ENCODE assay signal across 1 cellular context in the genomic region with DNA sequence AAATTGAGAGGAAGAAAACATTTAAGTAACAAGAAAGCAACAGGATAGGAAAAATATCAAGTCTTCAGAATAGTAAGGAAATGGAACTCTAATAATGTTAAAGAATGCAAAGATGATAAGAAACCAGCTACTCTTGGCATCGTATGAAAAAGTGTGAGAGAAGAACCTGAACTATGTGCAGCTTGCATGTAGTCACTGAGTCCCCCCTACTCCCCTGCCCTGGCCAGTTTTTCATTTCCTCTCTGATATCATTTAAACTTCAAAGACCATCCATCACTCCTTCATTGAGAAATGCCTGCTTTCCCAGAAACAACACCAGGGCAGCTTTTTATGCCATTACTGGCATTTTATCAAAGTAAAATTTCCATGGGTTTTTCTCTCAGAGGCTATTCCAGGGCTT.
TF ChIP-seq lines count a peak whose summit lies in the region.

No MANE protein-coding gene starts in this region.

TF ChIP-seq in IMR-90, 13 proteins besides CTCF, POLR2A, EP300 and RAD21:
- TF ChIP-seq ELK1 (IDR thresholded peaks at IDR 0.05; ENCODE audit: borderline replicate concordance, low read depth, low read length) (no peak), NFE2L2 (IDR thresholded peaks at IDR 0.05; ENCODE audit: low read depth, low read length) (no peak), RFX5 (IDR thresholded peaks at IDR 0.05; ENCODE audit: low read depth, low read length) (no peak), CEBPB (IDR thresholded peaks at IDR 0.05; ENCODE audit: low read depth, low read length) (no peak), MAFK (IDR thresholded peaks at IDR 0.05; ENCODE audit: low read depth, low read length) (no peak), USF2 (IDR thresholded peaks at IDR 0.05; ENCODE audit: low read depth, low read length) (no peak), FOS (IDR thresholded peaks at IDR 0.05; ENCODE audit: low read depth, low read length) (no peak), MXI1 (IDR thresholded peaks at IDR 0.05; ENCODE audit: borderline replicate concordance, low read depth, low read length) (no peak), RCOR1 (IDR thresholded peaks at IDR 0.05; ENCODE audit: insufficient replicate concordance, low read length) (no peak), MAZ (IDR thresholded peaks at IDR 0.05; ENCODE audit: borderline replicate concordance, low read depth, low read length) (no peak), CHD1 (IDR thresholded peaks at IDR 0.05; ENCODE audit: low read depth, low read length) (no peak), BHLHE40 (IDR thresholded peaks at IDR 0.05; ENCODE audit: low read depth, low read length) (no peak), SMC3 (IDR thresholded peaks at IDR 0.05; ENCODE audit: low read depth, low read length) (no peak)
